8 cellular contexts compared by ENCODE assay signal in the genomic region with DNA sequence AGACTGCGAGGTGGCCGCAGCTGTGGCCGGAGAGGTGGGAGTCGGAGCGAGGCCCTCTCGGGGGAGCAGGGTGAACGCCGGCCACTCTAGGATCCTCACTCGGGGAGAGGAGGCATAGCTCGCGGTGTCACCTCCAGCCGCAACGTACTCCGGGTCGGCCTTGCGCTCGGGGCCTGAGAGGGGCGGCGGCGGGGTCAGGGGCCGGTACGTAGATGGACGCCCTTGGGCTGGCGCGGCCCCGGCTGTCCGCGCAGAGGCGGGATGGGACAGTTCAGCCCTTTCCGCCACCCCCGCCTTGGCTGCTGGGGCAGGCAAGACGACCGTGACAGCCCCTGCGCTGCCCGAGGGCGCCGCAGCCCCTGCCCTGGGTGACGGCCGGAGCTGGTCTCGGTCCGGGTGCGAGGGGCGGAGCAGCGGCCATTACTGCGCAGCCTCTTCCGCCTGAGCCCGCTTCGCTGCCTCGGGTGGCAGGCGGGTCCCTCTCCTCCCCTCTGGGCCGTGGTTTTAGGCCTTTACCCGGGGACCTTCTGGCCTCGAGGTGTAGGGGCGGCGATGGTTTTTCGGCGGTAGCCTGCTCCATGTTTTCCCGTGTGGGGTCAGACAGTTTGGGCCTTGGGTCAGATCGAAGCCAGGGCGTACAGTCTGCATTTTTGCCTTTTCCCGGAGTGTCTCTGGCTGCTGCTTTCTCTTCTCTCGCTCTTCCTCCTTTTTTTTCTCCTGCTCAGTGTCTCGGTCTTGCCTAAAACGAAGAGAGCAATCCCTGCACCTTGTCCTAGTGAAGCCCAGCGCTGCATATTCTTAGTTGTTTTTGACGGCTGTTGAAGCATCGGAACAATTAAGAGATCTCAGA. TPM values are rescaled to one million over a fixed set of nuclear protein-coding genes. Genes with fewer than 3 reads are reported as not detected.
A peak's percentile ranks its signal among the peaks of the same experiment; 100 is the strongest.
DNase-seq lines count a peak whose midpoint lies in the region; ATAC-seq and TF ChIP-seq lines count a peak whose summit lies in the region.

No MANE protein-coding gene starts in this region.

- BruUV-seq in Panc1 (replicated peaks; lab: Mats Ljungman, UMichigan) = no TSS peak

- H3K4me3 Mint-ChIP-seq in neural crest cell = peak overlapping the region; percentile 95

- intact Hi-C loops in Panc1 (cut with micrococcal nuclease; ENCODE audit: unreplicated experiment) = no loop called here
- intact Hi-C loops in testis (cut with DNase I; ENCODE audit: low total_unique reads) = loop anchor here (10.0 kb wide), 1 partner anchor 142 kb away; no protein-coding TSS in a partner anchor

- no peaks in the 10 kb centered on the region for H3K27me3 Mint-ChIP-seq in neural crest cell (ENCODE audit: low read depth)

- H3K27ac Mint-ChIP-seq in neural crest cell (ENCODE audit: unreplicated experiment) = peak overlapping the region; percentile 99

- in situ Hi-C loops in Panc1 (cut with HindIII; ENCODE audit: low pct_unique_long_range_greater_than_20kb, low sequenced_read_pairs) = no loop called here

- peaks cover 37% of the 10 kb centered on the region for H3K4me1 Mint-ChIP-seq in neural crest cell

- H3K27me3 ChIP-seq in Panc1 (ENCODE audit: control insufficient read depth, insufficient read depth, low read length) = peaks cover 8% of the 10 kb centered on the region
- H3K27me3 ChIP-seq in testis = no peaks in the 10 kb centered on the region

- peak overlapping the region; percentile 77 to 97 for H3K4me3 ChIP-seq in Panc1 (ENCODE audit: low read depth in 2 of 2, low read length in 2 of 2)
- peak overlapping the region; percentile 92 to 99 for H3K4me3 ChIP-seq in testis

- no peak for TF ChIP-seq POLR2A in testis (IDR thresholded peaks at IDR 0.05)

- peaks cover 2% of the 10 kb centered on the region for H3K36me3 Mint-ChIP-seq in neural crest cell (ENCODE audit: low read depth)

- 1% methylated on average over 18 to 62 of the region's 67 CpGs for WGBS in testis, 2 donors

- CTCF ChIA-PET in Panc1 (lab: Charles Lee) = interaction anchor here (0.6 to 1.3 kb wide), 8 partner anchors 8 to 1601 kb away, joined by 3 to 10 read pairs (median 4); partner anchors contain the start of gene RSPO3

- H3K36me3 ChIP-seq in Panc1 (ENCODE audit: control insufficient read depth, insufficient read depth, low read length) (no peaks in the 10 kb centered on the region; the same call in 1 of the 2 replicates), testis (ENCODE audit: low read depth, missing control alignments) (no peaks in the 10 kb centered on the region)

- POLR2A ChIA-PET in Panc1 (lab: Charles Lee) = interaction anchor here (0.5 to 0.6 kb wide), 5 partner anchors 73 to 1447 kb away, joined by 3 to 6 read pairs (median 4); no protein-coding TSS in a partner anchor

- ATAC-seq in GM19395 (IDR thresholded peaks at IDR 0.05; ENCODE audit: unreplicated experiment) (peak; percentile 76), HG03520 (IDR thresholded peaks at IDR 0.05; ENCODE audit: unreplicated experiment) (peak; percentile 65), Panc1 (peak; percentile 92)

- no peaks in the 10 kb centered on the region for H3K9me3 Mint-ChIP-seq in neural crest cell

- H3K4me1 ChIP-seq in Panc1 (ENCODE audit: control insufficient read depth, insufficient read depth, low read length) = peaks cover 19% of the 10 kb centered on the region
- H3K4me1 ChIP-seq in testis = peaks cover 4% of the 10 kb centered on the region

- no peaks in the 10 kb centered on the region for H3K9me3 ChIP-seq in Panc1 (ENCODE audit: control insufficient read depth, insufficient read depth, low read depth, low read length)
- H3K9me3 ChIP-seq in testis = no peaks in the 10 kb centered on the region

- TF ChIP-seq CTCF in Panc1 (IDR thresholded peaks at IDR 0.05) = no peak
- TF ChIP-seq CTCF in neural crest cell (conservative IDR thresholded peaks at IDR 0.05) = no peak
- no peak for TF ChIP-seq CTCF in testis (IDR thresholded peaks at IDR 0.05)

- H3K27ac ChIP-seq in Panc1 (ENCODE audit: low read length) (peak overlapping the region; percentile 92), testis (peak overlapping the region; percentile 100)

- DNase-seq in COLO668 (lab: John Stamatoyannopoulos, UW; ENCODE audit: unreplicated experiment) = peak; percentile 64
- no peak for DNase-seq in Panc1 (ENCODE audit: low read depth, low spot score)
- peak; percentile 19 to 35 for DNase-seq in activated T-helper 1 cell treated with anti-CD3 and anti-CD28 coated beads, Interleukin-2, amount 50 U/mL, for 16 hours (ENCODE audit: low read depth in 1 of 2, low spot score in 1 of 2)
- DNase-seq in fibroblast of peridontal ligament (ENCODE audit: extremely low read depth) = peak; percentile 47
- DNase-seq in neural crest cell (ENCODE audit: low read depth, low spot score) = no peak
- DNase-seq in testis = peak; percentile 63

RNA-seq across cellular contexts. Expression of gene RNF146, which starts 0.5 kb away (rescaled TPM):
- total RNA-seq in Panc1 (2021; ENCODE audit: unreplicated experiment) = 43.1 TPM
- 31.8 TPM for polyA plus RNA-seq in Panc1 (2012; ENCODE audit: insufficient read length)
- 44.3 and 49.8 TPM in 2 replicates for total RNA-seq in neural crest cell
- total RNA-seq in testis = 10 to 100 TPM; 52.7 to 66.3 TPM
- 55.8 TPM for polyA plus RNA-seq in testis (ENCODE audit: insufficient read depth, low read depth, low replicate concordance)

Comparison
In these comparisons a context has a peak if more than half of its experiments do, and no peak if none do; other contexts are left out.
1. DNase-seq: peak in COLO668 (single experiment), activated T-helper 1 cell treated with anti-CD3 and anti-CD28 coated beads, Interleukin-2, amount 50 U/mL, for 16 hours (2 of 2), fibroblast of peridontal ligament (single experiment) and testis (single experiment); none in Panc1 (single experiment) and neural crest cell (single experiment).
2. Peak in every context shown above with its lines, with median percentiles within 50 percentile points of each other: ATAC-seq.